Comparison of ENCODE assay signal across 13 cellular contexts in the genomic region with DNA sequence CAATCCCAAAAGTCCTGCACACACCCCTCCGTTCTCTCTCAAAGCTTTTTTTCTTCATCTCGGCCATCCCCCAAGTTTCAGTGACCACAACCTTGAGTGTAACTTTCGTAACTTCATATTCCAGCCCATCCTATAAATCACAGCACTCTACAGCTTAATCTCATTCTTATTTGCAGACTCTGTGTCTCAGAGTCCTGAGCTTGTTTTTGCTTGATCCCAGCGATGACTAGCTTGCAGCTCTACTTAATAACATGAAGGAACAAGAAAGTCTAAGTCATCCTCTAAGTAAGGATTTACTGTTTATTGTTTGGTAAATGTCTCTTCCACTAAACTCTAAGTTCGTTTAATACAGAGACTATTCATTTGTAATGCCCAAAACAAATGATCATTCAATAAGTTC.
"Had no signal": no experiment of that assay in that cellular context is flagged by ENCODE, and none has a peak within 500 bp of the region (broad histone marks: within the 10 kb centered on the region; RNA-seq: fewer than 3 reads in every experiment).

No MANE protein-coding gene starts in this region.

- H3K27ac Mint-ChIP-seq: activated CD4-positive, alpha-beta T cell treated with anti-CD3 and anti-CD28 coated beads, Interleukin-2, amount 10 ng/mL, durations not matched to agents 24 days and 14 days; activated CD8-positive, alpha-beta T cell treated with anti-CD3 and anti-CD28 coated beads, Interleukin-2, amount 10 ng/mL, durations not matched to agents 7 days and 5 days; mesothelial cell of epicardium; nephron progenitor cell had no signal

- H3K36me3 Mint-ChIP-seq: mesothelial cell of epicardium had no signal

- H3K4me1 ChIP-seq: ascending aorta had no signal

- H3K9me3 Mint-ChIP-seq: activated CD4-positive, alpha-beta T cell treated with anti-CD3 and anti-CD28 coated beads, Interleukin-2, amount 10 ng/mL, durations not matched to agents 24 days and 14 days; activated T-cell treated with anti-CD3 and anti-CD28 coated beads, Interleukin-2, amount 50 U/mL, for 4 hours; mesothelial cell of epicardium; nephron progenitor cell; T-helper 1 cell treated with Interleukin-12 subunit alpha and Interleukin-12 subunit beta and Interleukin-4 antibody, amounts not matched to agents 30 μg/mL and 1 μg/mL, for 36 hours had no signal

- DNase-seq: activated gamma-delta T cell, spleen had no signal

- H3K4me3 ChIP-seq: ascending aorta, coronary artery, esophagus muscularis mucosa, sigmoid colon, spleen, tibial nerve had no signal

- H3K27me3 ChIP-seq: ascending aorta, esophagus muscularis mucosa, sigmoid colon, tibial nerve had no signal

- H3K9me3 ChIP-seq: ascending aorta, esophagus muscularis mucosa, sigmoid colon, spleen, tibial nerve had no signal

- H3K36me3 ChIP-seq: ascending aorta, esophagus muscularis mucosa, sigmoid colon, spleen, tibial nerve had no signal

- H3K4me3 Mint-ChIP-seq: activated CD4-positive, alpha-beta T cell treated with anti-CD3 and anti-CD28 coated beads, Interleukin-2, amount 10 ng/mL, durations not matched to agents 24 days and 14 days; activated CD8-positive, alpha-beta T cell treated with anti-CD3 and anti-CD28 coated beads, Interleukin-2, amount 10 ng/mL, durations not matched to agents 7 days and 5 days; activated T-cell treated with anti-CD3 and anti-CD28 coated beads, Interleukin-2, amount 50 U/mL, for 4 hours had no signal

- H3K27ac ChIP-seq: ascending aorta, esophagus muscularis mucosa, spleen had no signal
